In genomic region chr17:39666601-39667261, GRCh38 we compare ENCODE assay signal across 1 cellular context.
TF ChIP-seq lines count a peak whose summit lies in the region.

No MANE protein-coding gene starts in this region.

TF ChIP-seq in H1, 55 proteins besides CTCF, POLR2A, EP300 and RAD21:
- TF ChIP-seq SRF (IDR thresholded peaks at IDR 0.05; ENCODE audit: low read depth, low read length) (no peak), HDAC2 (IDR thresholded peaks at IDR 0.05; ENCODE audit: borderline replicate concordance in 1 of 2, low read depth in 2 of 2, low read length in 2 of 2) (no peak), KDM1A (IDR thresholded peaks at IDR 0.05; ENCODE audit: borderline replicate concordance, low read length) (no peak), MAFK (IDR thresholded peaks at IDR 0.05; ENCODE audit: low read depth, low read length) (no peak), RXRA (IDR thresholded peaks at IDR 0.05; ENCODE audit: insufficient read depth, low read depth, low read length) (no peak), TAF7 (optimal IDR thresholded peaks at IDR 0.05; ENCODE audit: borderline replicate concordance, low read depth, low read length) (no peak), CBX5 (IDR thresholded peaks at IDR 0.05; ENCODE audit: low read depth, low read length) (no peak), SP1 (IDR thresholded peaks at IDR 0.05; ENCODE audit: low read depth, low read length) (no peak), CBX8 (IDR thresholded peaks at IDR 0.05; ENCODE audit: borderline replicate concordance, low read depth, low read length) (no peak), GABPA (IDR thresholded peaks at IDR 0.05; ENCODE audit: borderline replicate concordance, insufficient read depth, low read length) (no peak), EZH2 (IDR thresholded peaks at IDR 0.05; ENCODE audit: low read depth, low read length, severe bottlenecking) (no peak), TCF12 (IDR thresholded peaks at IDR 0.05; ENCODE audit: low read depth, low read length) (no peak), E2F6 (IDR thresholded peaks at IDR 0.05) (no peak)
